Comparison of ENCODE assay signal across 15 cellular contexts in genomic region chr19:3080281-3080680, GRCh38. TPM values are rescaled to one million over a fixed set of nuclear protein-coding genes. Genes with fewer than 3 reads are reported as not detected.
A peak's percentile ranks its signal among the peaks of the same experiment; 100 is the strongest.
DNase-seq lines count a peak whose midpoint lies in the region; ATAC-seq and TF ChIP-seq lines count a peak whose summit lies in the region.
"Had no signal": no experiment of that assay in that cellular context is flagged by ENCODE, and none has a peak within 500 bp of the region (broad histone marks: within the 10 kb centered on the region; RNA-seq: fewer than 3 reads in every experiment).

No MANE protein-coding gene starts in this region.

- H3K9ac ChIP-seq in adipocyte (ENCODE audit: low read length), result peak overlapping the region; percentile 4

- H3K4me3 ChIP-seq in adipocyte (ENCODE audit: low read length) (no peak overlapping the region), fibroblast of villous mesenchyme (ENCODE audit: low read depth, low read length) (no peak overlapping the region), muscle layer of duodenum (ENCODE audit: low read depth in 1 of 2, low read length in 2 of 2) (no peak overlapping the region)

- TF ChIP-seq CTCF in AG09319 (IDR thresholded peaks at IDR 0.05; ENCODE audit: low read depth, low read length) (no peak), fibroblast of villous mesenchyme (IDR thresholded peaks at IDR 0.05; ENCODE audit: insufficient read depth, low read depth, low read length) (no peak)

- ATAC-seq in HG03159 (IDR thresholded peaks at IDR 0.05; ENCODE audit: unreplicated experiment) (no peak), HG03095 (IDR thresholded peaks at IDR 0.05; ENCODE audit: unreplicated experiment) (no peak), GM18861 (IDR thresholded peaks at IDR 0.05; ENCODE audit: unreplicated experiment) (no peak)

- H3K9me3 ChIP-seq in adipocyte (ENCODE audit: control insufficient read depth, low read length), result no peaks in the 10 kb centered on the region
- H3K9me3 ChIP-seq in muscle layer of duodenum (ENCODE audit: control insufficient read depth in 1 of 2, low read length in 2 of 2), result no peaks in the 10 kb centered on the region
- H3K9me3 ChIP-seq: neutrophil had no signal

- DNase-seq in AG09319 (ENCODE audit: extremely low read depth, low read depth) (peak; percentile 20), adipocyte (ENCODE audit: low read depth) (peak; percentile 74), fibroblast of villous mesenchyme (ENCODE audit: low read depth) (peak; percentile 68), inferior parietal cortex (ENCODE audit: extremely low spot score) (no peak)
- DNase-seq: activated CD4-positive, alpha-beta memory T cell treated with anti-CD3 and anti-CD28 coated beads, Interleukin-2, amount 10 ng/mL, durations not matched to agents 7 days and 5 days; anterior cingulate cortex; DMS79; effector CD8-positive, alpha-beta T cell; head of caudate nucleus had no signal

- H3K27me3 ChIP-seq in adipocyte (replicated peaks; ENCODE audit: control insufficient read depth, insufficient read depth, low read length), result no peaks in the 10 kb centered on the region
- no peaks in the 10 kb centered on the region for H3K27me3 ChIP-seq in muscle layer of duodenum (ENCODE audit: low read depth, low read length)

- no peaks in the 10 kb centered on the region for H3K36me3 ChIP-seq in adipocyte (ENCODE audit: control insufficient read depth, insufficient read depth, low read length, severe bottlenecking)
- H3K36me3 ChIP-seq in muscle layer of duodenum (ENCODE audit: control insufficient read depth in 1 of 2, insufficient read depth in 2 of 2, low read length in 2 of 2), result no peaks in the 10 kb centered on the region
- H3K36me3 ChIP-seq: neutrophil had no signal

- H3K4me1 ChIP-seq in adipocyte (ENCODE audit: control insufficient read depth, insufficient read depth, low read length), result peaks cover 5% of the 10 kb centered on the region
- peaks cover 0 to 14% of the 10 kb centered on the region in 2 donors for H3K4me1 ChIP-seq in muscle layer of duodenum (ENCODE audit: control insufficient read depth in 1 of 2, insufficient read depth in 2 of 2, low read length in 2 of 2)

- H3K27ac ChIP-seq in muscle layer of duodenum (ENCODE audit: low read length), result peak overlapping the region; percentile 23
- H3K27ac ChIP-seq: neutrophil had no signal

RNA-seq across cellular contexts. Expression of gene GNA11, which starts 13.9 kb away (rescaled TPM):
- total RNA-seq in fibroblast of villous mesenchyme, result 80.7 and 87.3 TPM in 2 replicates

RNA-seq across cellular contexts. Expression of gene TLE5, which starts 18.0 kb away (rescaled TPM):
- 289 and 301 TPM in 2 replicates for total RNA-seq in fibroblast of villous mesenchyme

RNA-seq across cellular contexts. Expression of gene TLE2, which starts 51.2 kb away (rescaled TPM):
- 0.32 and 1.7 TPM in 2 replicates for total RNA-seq in fibroblast of villous mesenchyme
- total RNA-seq: HT1080 had no signal

RNA-seq across cellular contexts. Expression of gene GNA15, which starts 55.6 kb away (rescaled TPM):
- under 0.01 and 0.32 TPM in 2 replicates for total RNA-seq in fibroblast of villous mesenchyme
